33 cellular contexts compared by ENCODE assay signal in genomic region chr14:23470947-23471346, GRCh38. TPM values are rescaled to one million over a fixed set of nuclear protein-coding genes. Genes with fewer than 3 reads are reported as not detected.
DNase-seq lines count a peak whose midpoint lies in the region; ATAC-seq and TF ChIP-seq lines count a peak whose summit lies in the region.
"Had no signal": no experiment of that assay in that cellular context is flagged by ENCODE, and none has a peak within 500 bp of the region (broad histone marks: within the 10 kb centered on the region; RNA-seq: fewer than 3 reads in every experiment).

No MANE protein-coding gene starts in this region.

- no peaks in the 10 kb centered on the region for H3K9me2 ChIP-seq in OCI-LY7 (ENCODE audit: insufficient read depth, low read length)

- H3K4me3 ChIP-seq in CD8-positive, alpha-beta T cell (ENCODE audit: low read depth, low read length): no peak overlapping the region
- no peak overlapping the region for H3K4me3 ChIP-seq in OCI-LY7 (ENCODE audit: low read depth, low read length, poor library complexity, severe bottlenecking)

- no peaks in the 10 kb centered on the region for H3K27me3 Mint-ChIP-seq in activated naive CD4-positive, alpha-beta T cell treated with anti-CD3 and anti-CD28 coated beads, Interleukin-2, amount 50 U/mL, for 24 hours
- no peaks in the 10 kb centered on the region for H3K27me3 Mint-ChIP-seq in CD8-positive, alpha-beta T cell (ENCODE audit: low read depth)
- no peaks in the 10 kb centered on the region for H3K27me3 Mint-ChIP-seq in memory B cell
- H3K27me3 Mint-ChIP-seq: activated CD8-positive, alpha-beta T cell treated with anti-CD3 and anti-CD28 coated beads for 36 hours; stimulated activated naive B cell treated with anti-CD40 and anti-IgM and Interleukin-4, amounts not matched to agents 10 μg/mL and 1 μg/mL and 100 μg/mL, for 72 hours had no signal

- peaks cover 19% of the 10 kb centered on the region for H3K36me3 ChIP-seq in CD8-positive, alpha-beta T cell (ENCODE audit: insufficient read depth, low read length)
- peaks cover 47% of the 10 kb centered on the region for H3K36me3 ChIP-seq in OCI-LY7 (ENCODE audit: insufficient read depth, low read length)

- BruUV-seq in OCI-LY7 (replicated peaks; lab: Mats Ljungman, UMichigan): no TSS peak

- intact Hi-C loops in CD8-positive, alpha-beta T cell (cut with DNase I, micrococcal nuclease): loop anchor here in 1 of 2 experiments (10.0 kb wide), 1 partner anchor 484 kb away; the partner anchor contains the start of gene DHRS4
- intact Hi-C loops in OCI-LY7 (cut with micrococcal nuclease; ENCODE audit: unreplicated experiment): no loop called here

- peak overlapping the region; percentile 66 for H3K4me2 ChIP-seq in OCI-LY7 (ENCODE audit: low read length)

- no peaks in the 10 kb centered on the region for H3K9me3 ChIP-seq in CD8-positive, alpha-beta T cell (ENCODE audit: low read length)
- peaks cover 9% of the 10 kb centered on the region for H3K9me3 ChIP-seq in OCI-LY7 (ENCODE audit: low read length)
- H3K9me3 ChIP-seq: psoas muscle, upper lobe of right lung had no signal

- CTCF ChIA-PET in CD8-positive, alpha-beta T cell (lab: Charles Lee): interaction anchor here (1.2 to 1.4 kb wide), 2 partner anchors 89 to 96 kb away, joined by 3 to 4 read pairs; no protein-coding TSS in a partner anchor
- CTCF ChIA-PET in OCI-LY7 (lab: Charles Lee; ENCODE audit: unreplicated experiment): no interaction called here

- H3K4me1 ChIP-seq in CD8-positive, alpha-beta T cell (ENCODE audit: insufficient read depth, low read length): peaks cover 16% of the 10 kb centered on the region
- peaks cover 10% of the 10 kb centered on the region for H3K4me1 ChIP-seq in OCI-LY7 (ENCODE audit: insufficient read depth, low read length, poor library complexity, severe bottlenecking)

- DNase-seq in activated naive CD4-positive, alpha-beta T cell treated with anti-CD3 and anti-CD28 coated beads, Interleukin-2, amount 50 U/mL, for 72 hours (ENCODE audit: low spot score in 2 of 2): no peak
- no peak for DNase-seq in CD8-positive, alpha-beta T cell
- DNase-seq in OCI-LY7 (ENCODE audit: low spot score) (no peak), memory B cell (ENCODE audit: low spot score in 2 of 2) (no peak), medulla oblongata (ENCODE audit: extremely low spot score) (no peak), NCI-H2196 (lab: John Stamatoyannopoulos, UW; ENCODE audit: unreplicated experiment) (no peak)
- DNase-seq: activated CD8-positive, alpha-beta T cell treated with anti-CD3 and anti-CD28 coated beads for 36 hours; activated naive CD4-positive, alpha-beta T cell treated with Interleukin-2 at 50 U/mL for 16 hours; activated T-cell treated with anti-CD3 and anti-CD28 coated beads, Interleukin-2, amount 50 U/mL, for 1 hour; effector CD8-positive, alpha-beta T cell; HFFc6; Kasumi-1; left colon; mesendoderm; MV-4-11; NCI-H146; NCI-H2107; NCI-H510A treated with DMSO at 0.1 percent for 48 hours; NK-92 treated with Interleukin-12 subunit alpha and Interleukin-12 subunit beta, amount 100 ng/mL, for 24 hours; occipital lobe; psoas muscle; SHP77 treated with DMSO at 0.1 percent for 48 hours; stimulated activated CD4-positive, alpha-beta T cell treated with anti-CD3 and anti-CD28 coated beads, Interleukin-4, amount 100 ng/mL, for 4 hours; stimulated activated naive B cell treated with anti-CD40 and anti-IgM and Interleukin-4, amounts not matched to agents 10 μg/mL and 1 μg/mL and 100 μg/mL, for 72 hours; upper lobe of right lung had no signal

- no peaks in the 10 kb centered on the region for H3K9me3 Mint-ChIP-seq in activated naive CD4-positive, alpha-beta T cell treated with anti-CD3 and anti-CD28 coated beads, Interleukin-2, amount 50 U/mL, for 24 hours
- H3K9me3 Mint-ChIP-seq in activated naive CD4-positive, alpha-beta T cell treated with anti-CD3 and anti-CD28 coated beads, Interleukin-2, amount 50 U/mL, for 72 hours: no peaks in the 10 kb centered on the region
- no peaks in the 10 kb centered on the region for H3K9me3 Mint-ChIP-seq in CD8-positive, alpha-beta T cell
- H3K9me3 Mint-ChIP-seq in memory B cell: no peaks in the 10 kb centered on the region
- H3K9me3 Mint-ChIP-seq: HFFc6; stimulated activated naive B cell treated with anti-CD40 and anti-IgM and Interleukin-4, amounts not matched to agents 10 μg/mL and 1 μg/mL and 100 μg/mL, for 72 hours had no signal

- peaks cover 12% of the 10 kb centered on the region for H3K4me1 Mint-ChIP-seq in activated naive CD4-positive, alpha-beta T cell treated with anti-CD3 and anti-CD28 coated beads, Interleukin-2, amount 50 U/mL, for 24 hours
- peaks cover 12% of the 10 kb centered on the region for H3K4me1 Mint-ChIP-seq in CD8-positive, alpha-beta T cell (ENCODE audit: low read depth)
- peaks cover 4% of the 10 kb centered on the region for H3K4me1 Mint-ChIP-seq in memory B cell

- H3K36me3 Mint-ChIP-seq in activated naive CD4-positive, alpha-beta T cell treated with anti-CD3 and anti-CD28 coated beads, Interleukin-2, amount 50 U/mL, for 24 hours: peaks cover 9% of the 10 kb centered on the region
- H3K36me3 Mint-ChIP-seq in activated naive CD4-positive, alpha-beta T cell treated with anti-CD3 and anti-CD28 coated beads, Interleukin-2, amount 50 U/mL, for 72 hours: peaks cover 4 to 9% of the 10 kb centered on the region in 2 donors
- H3K36me3 Mint-ChIP-seq in CD8-positive, alpha-beta T cell: peaks cover 50% of the 10 kb centered on the region
- peaks cover 14% of the 10 kb centered on the region for H3K36me3 Mint-ChIP-seq in memory B cell

- H3K79me2 ChIP-seq in OCI-LY7 (ENCODE audit: insufficient read depth, low read depth, low read length): peaks cover 20% of the 10 kb centered on the region

- no peak overlapping the region for H3K27ac ChIP-seq in CD8-positive, alpha-beta T cell (ENCODE audit: low read depth, low read length)
- no peak overlapping the region for H3K27ac ChIP-seq in OCI-LY7 (ENCODE audit: low read depth, low read length, poor library complexity, severe bottlenecking)
- H3K27ac ChIP-seq: HL-60, psoas muscle, upper lobe of right lung had no signal

- no peak overlapping the region for H2AFZ ChIP-seq in OCI-LY7 (ENCODE audit: low read length)

- H4K20me1 ChIP-seq in OCI-LY7 (ENCODE audit: insufficient read depth, low read length): no peaks in the 10 kb centered on the region

- H3K4me3 Mint-ChIP-seq in activated naive CD4-positive, alpha-beta T cell treated with anti-CD3 and anti-CD28 coated beads, Interleukin-2, amount 50 U/mL, for 24 hours: no peak overlapping the region
- no peak overlapping the region for H3K4me3 Mint-ChIP-seq in CD8-positive, alpha-beta T cell
- peak overlapping the region; percentile 54 for H3K4me3 Mint-ChIP-seq in memory B cell
- H3K4me3 Mint-ChIP-seq: activated CD8-positive, alpha-beta T cell treated with anti-CD3 and anti-CD28 coated beads for 36 hours; CD14-positive monocyte; HFFc6 had no signal

- TF ChIP-seq CTCF in CD8-positive, alpha-beta T cell (IDR thresholded peaks at IDR 0.05): no peak
- TF ChIP-seq CTCF in OCI-LY7 (conservative IDR thresholded peaks at IDR 0.05; ENCODE audit: low read length): no peak

- H3K27me3 ChIP-seq in CD8-positive, alpha-beta T cell (ENCODE audit: insufficient read depth, low read length): no peaks in the 10 kb centered on the region
- H3K27me3 ChIP-seq: upper lobe of right lung had no signal

- ATAC-seq in activated naive CD4-positive, alpha-beta T cell treated with anti-CD3 and anti-CD28 coated beads, Interleukin-2, amount 50 U/mL, for 72 hours: no peak
- no peak for ATAC-seq in CD8-positive, alpha-beta T cell
- ATAC-seq in memory B cell (ENCODE audit: low read depth) (no peak), GM21576 (IDR thresholded peaks at IDR 0.05; ENCODE audit: unreplicated experiment) (no peak)
- ATAC-seq: activated CD8-positive, alpha-beta T cell treated with anti-CD3 and anti-CD28 coated beads for 36 hours; left colon; Panc1; psoas muscle; stimulated activated naive B cell treated with anti-CD40 and anti-IgM and Interleukin-4, amounts not matched to agents 10 μg/mL and 1 μg/mL and 100 μg/mL, for 72 hours; upper lobe of right lung had no signal

- H3K27ac Mint-ChIP-seq in activated naive CD4-positive, alpha-beta T cell treated with anti-CD3 and anti-CD28 coated beads, Interleukin-2, amount 50 U/mL, for 24 hours: peak overlapping the region; percentile 61
- peak overlapping the region in 1 of 2 donors; percentile 69 for H3K27ac Mint-ChIP-seq in activated naive CD4-positive, alpha-beta T cell treated with anti-CD3 and anti-CD28 coated beads, Interleukin-2, amount 50 U/mL, for 72 hours
- peak overlapping the region; percentile 23 for H3K27ac Mint-ChIP-seq in CD8-positive, alpha-beta T cell
- H3K27ac Mint-ChIP-seq in memory B cell: peak overlapping the region; percentile 9
- H3K27ac Mint-ChIP-seq: activated CD8-positive, alpha-beta T cell treated with anti-CD3 and anti-CD28 coated beads for 36 hours; HFFc6 had no signal

- POLR2A ChIA-PET in CD8-positive, alpha-beta T cell (lab: Charles Lee): no interaction called here
- POLR2A ChIA-PET in OCI-LY7 (lab: Charles Lee): no interaction called here

RNA-seq across cellular contexts. Expression of gene NGDN, which starts 1.4 kb away (rescaled TPM):
- 10 to 100 TPM; 54.2 to 58.3 TPM for total RNA-seq in activated naive CD4-positive, alpha-beta T cell treated with anti-CD3 and anti-CD28 coated beads, Interleukin-2, amount 50 U/mL, for 72 hours
- 100 to 1,000 TPM; 173 TPM for total RNA-seq in CD8-positive, alpha-beta T cell
- total RNA-seq in OCI-LY7 (2014; rRNA removed; shearing (Covaris generic)): 53.6 and 87.1 TPM in 2 replicates
- total RNA-seq in OCI-LY7 (2022): 48.7 and 57.5 TPM in 2 replicates

RNA-seq across cellular contexts. Expression of gene MYH7, which starts 35.5 kb away (rescaled TPM):
- total RNA-seq in activated naive CD4-positive, alpha-beta T cell treated with anti-CD3 and anti-CD28 coated beads, Interleukin-2, amount 50 U/mL, for 72 hours: not detected
- total RNA-seq in CD8-positive, alpha-beta T cell: not detected
- not detected in 2 replicates for total RNA-seq in OCI-LY7 (2014; rRNA removed; shearing (Covaris generic))
- total RNA-seq in OCI-LY7 (2022): not detected in 2 replicates
- total RNA-seq: activated CD8-positive, alpha-beta T cell treated with anti-CD3 and anti-CD28 coated beads for 36 hours; bronchial epithelial cell; Daoy; epithelial cell of proximal tubule; HFFc6; left colon had no signal
